In the genomic region with DNA sequence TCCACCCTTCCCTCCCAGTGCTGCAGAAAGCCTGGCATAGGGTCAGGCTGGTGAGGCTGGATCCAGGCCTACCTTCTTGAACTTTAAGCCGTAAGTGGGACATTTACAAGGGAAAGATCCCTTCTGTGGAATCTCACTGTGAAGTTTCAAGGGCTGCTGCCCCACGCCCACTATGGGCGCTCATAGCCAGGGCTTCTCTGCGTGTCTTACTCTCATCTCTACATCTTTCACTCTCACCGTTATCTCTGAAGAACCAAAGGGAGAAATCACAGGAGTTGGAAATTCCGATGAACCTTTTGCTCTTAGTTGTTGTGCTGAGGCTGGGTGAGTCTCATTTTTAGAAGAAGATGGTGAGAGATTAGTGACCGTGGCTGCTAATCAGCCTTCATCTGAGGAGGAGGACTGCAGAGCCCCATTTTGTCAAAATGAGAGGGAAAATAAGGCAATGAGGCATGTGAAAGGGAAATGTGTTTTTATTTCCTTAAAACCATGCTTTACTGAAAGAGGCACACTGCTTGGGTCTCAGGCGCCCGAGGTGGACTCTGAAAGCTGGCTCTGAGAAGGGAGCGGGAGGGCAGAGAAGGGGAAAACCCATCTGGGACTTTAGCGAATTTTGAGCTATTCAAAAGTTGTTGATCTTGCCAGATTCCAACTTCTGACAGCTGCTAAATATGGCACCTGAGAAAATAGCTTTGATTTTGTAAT, we compare ENCODE assay signal across 8 cellular contexts.
DNase-seq lines count a peak whose midpoint lies in the region; ATAC-seq and TF ChIP-seq lines count a peak whose summit lies in the region.

No MANE protein-coding gene starts in this region.

- no peak for ATAC-seq in Right ventricle myocardium inferior
- no peak for ATAC-seq in WTC11

- no peaks in the 10 kb centered on the region for H3K36me3 ChIP-seq in SJCRH30
- H3K36me3 ChIP-seq in mammary epithelial cell (ENCODE audit: insufficient read depth, low read length), result no peaks in the 10 kb centered on the region

- 84% methylated on average over 11 of the region's 11 CpGs for WGBS in mammary epithelial cell (ENCODE audit: low coverage, missing lambda C conversion rate)

- no peak overlapping the region for H3K9ac ChIP-seq in mammary epithelial cell (ENCODE audit: insufficient read depth, low read length)

- H4K20me1 ChIP-seq in mammary epithelial cell (ENCODE audit: insufficient read depth, low read length), result no peaks in the 10 kb centered on the region

- no peaks in the 10 kb centered on the region for H3K9me3 Mint-ChIP-seq in activated naive CD4-positive, alpha-beta T cell treated with anti-CD3 and anti-CD28 coated beads, Interleukin-2, amount 10 ng/mL, durations not matched to agents 7 days and 5 days
- H3K9me3 Mint-ChIP-seq in WTC11, result no peaks in the 10 kb centered on the region

- intact Hi-C loops in mammary epithelial cell (cut with micrococcal nuclease), result loop anchor here (1.0 to 5.0 kb wide), 10 partner anchors 97 to 1237 kb away; no protein-coding TSS in a partner anchor
- intact Hi-C loops in Right ventricle myocardium inferior (cut with DNase I), result loop anchor here (1.0 to 5.0 kb wide), 4 partner anchors 291 to 1237 kb away; a partner anchor contains a TSS

- no peaks in the 10 kb centered on the region for H3K79me2 ChIP-seq in mammary epithelial cell (ENCODE audit: insufficient read depth, low read length)

- no TSS peak for BruUV-seq in mammary epithelial cell (replicated peaks; lab: Mats Ljungman, UMichigan)

- H3K4me3 Mint-ChIP-seq in activated naive CD4-positive, alpha-beta T cell treated with anti-CD3 and anti-CD28 coated beads, Interleukin-2, amount 10 ng/mL, durations not matched to agents 7 days and 5 days, result no peak overlapping the region
- H3K4me3 Mint-ChIP-seq in WTC11, result no peak overlapping the region

- in situ Hi-C loops in mammary epithelial cell (cut with MboI; ENCODE audit: low sequenced_read_pairs in 2 of 2), result loop anchor here (5.0 to 25.0 kb wide), 4 partner anchors 289 to 1059 kb away; no protein-coding TSS in a partner anchor

- POLR2A ChIA-PET in WTC11 (lab: Charles Lee), result interaction anchor here (0.9 kb wide), 1 partner anchor 1239 kb away, joined by 3 read pairs; no protein-coding TSS in a partner anchor

- H3K27me3 Mint-ChIP-seq in activated naive CD4-positive, alpha-beta T cell treated with anti-CD3 and anti-CD28 coated beads, Interleukin-2, amount 10 ng/mL, durations not matched to agents 7 days and 5 days, result peaks cover 13% of the 10 kb centered on the region
- no peaks in the 10 kb centered on the region for H3K27me3 Mint-ChIP-seq in WTC11 (ENCODE audit: low read depth)

- peak overlapping the region; percentile 20 for H2AFZ ChIP-seq in mammary epithelial cell (ENCODE audit: low read depth, low read length)

- peak overlapping the region; percentile 56 for H3K27ac ChIP-seq in SJCRH30
- H3K27ac ChIP-seq in mammary epithelial cell (ENCODE audit: insufficient read depth, low read depth, low read length), result no peak overlapping the region

- peaks cover 44% of the 10 kb centered on the region for H3K4me1 Mint-ChIP-seq in activated naive CD4-positive, alpha-beta T cell treated with anti-CD3 and anti-CD28 coated beads, Interleukin-2, amount 10 ng/mL, durations not matched to agents 7 days and 5 days
- peaks cover 6% of the 10 kb centered on the region for H3K4me1 Mint-ChIP-seq in WTC11

- H3K4me3 ChIP-seq in SJCRH30, result no peak overlapping the region
- no peak overlapping the region for H3K4me3 ChIP-seq in mammary epithelial cell (replicated peaks in 1 of 3; ENCODE audit: insufficient read depth in 1 of 3, low read depth in 2 of 3, low read length in 3 of 3)

- no peak overlapping the region for H3K4me2 ChIP-seq in mammary epithelial cell (ENCODE audit: insufficient read depth, low read depth, low read length)

- H3K27ac Mint-ChIP-seq in activated naive CD4-positive, alpha-beta T cell treated with anti-CD3 and anti-CD28 coated beads, Interleukin-2, amount 10 ng/mL, durations not matched to agents 7 days and 5 days, result no peak overlapping the region
- no peak overlapping the region for H3K27ac Mint-ChIP-seq in WTC11

- H3K36me3 Mint-ChIP-seq in activated naive CD4-positive, alpha-beta T cell treated with anti-CD3 and anti-CD28 coated beads, Interleukin-2, amount 10 ng/mL, durations not matched to agents 7 days and 5 days, result no peaks in the 10 kb centered on the region
- H3K36me3 Mint-ChIP-seq in WTC11, result no peaks in the 10 kb centered on the region

- CTCF ChIA-PET in activated naive CD4-positive, alpha-beta T cell treated with anti-CD3 and anti-CD28 coated beads, Interleukin-2, amount 10 ng/mL, durations not matched to agents 7 days and 5 days (lab: Charles Lee), result interaction anchor here (0.7 to 2.3 kb wide), 32 partner anchors 10 to 1237 kb away, joined by 3 to 33 read pairs (median 4); a partner anchor contains a TSS
- CTCF ChIA-PET in mammary epithelial cell (lab: Charles Lee; ENCODE audit: low non-redundant PET) (interaction anchor here (0.6 to 1.2 kb wide), 10 partner anchors 10 to 1239 kb away, joined by 3 to 17 read pairs (median 6); no protein-coding TSS in a partner anchor), WTC11 (lab: Charles Lee) (interaction anchor here (0.6 to 3.5 kb wide), 55 partner anchors 9 to 1245 kb away, joined by 3 to 36 read pairs (median 5); a partner anchor contains a TSS)

- H3K4me1 ChIP-seq in SJCRH30 (peaks cover 53% of the 10 kb centered on the region), mammary epithelial cell (ENCODE audit: insufficient read depth, low read length) (no peaks in the 10 kb centered on the region)

- TF ChIP-seq CTCF in mammary epithelial cell (conservative IDR thresholded peaks at IDR 0.05 in 1 of 2, IDR thresholded peaks at IDR 0.05 in 1 of 2; ENCODE audit: extremely low read depth in 1 of 2, insufficient read depth in 1 of 2, low read depth in 1 of 2, low read length in 2 of 2) (no peak), WTC11 (IDR thresholded peaks at IDR 0.05) (no peak)

- dilution Hi-C loops in mammary epithelial cell (cut with HindIII; ENCODE audit: low sequenced_read_pairs), result no loop called here

- no peaks in the 10 kb centered on the region for H3K27me3 ChIP-seq in SJCRH30
- no peaks in the 10 kb centered on the region for H3K27me3 ChIP-seq in mammary epithelial cell (ENCODE audit: insufficient read depth, low read length)

- H3K9me3 ChIP-seq in SJCRH30 (replicated peaks) (no peaks in the 10 kb centered on the region), mammary epithelial cell (replicated peaks; ENCODE audit: insufficient read depth, low read length) (no peaks in the 10 kb centered on the region)

- peak; percentile 47 for DNase-seq in activated naive CD4-positive, alpha-beta T cell treated with Interleukin-2 at 50 U/mL for 16 hours
- DNase-seq in activated naive CD4-positive, alpha-beta T cell treated with anti-CD3 and anti-CD28 coated beads, Interleukin-2, amount 10 ng/mL, durations not matched to agents 7 days and 5 days, result no peak
- DNase-seq in SJCRH30 (no peak), mammary epithelial cell (no peak), Right ventricle myocardium inferior (ENCODE audit: missing footprints) (no peak), WTC11 (ENCODE audit: low spot score) (no peak), DMS 273 (lab: John Stamatoyannopoulos, UW; ENCODE audit: unreplicated experiment) (no peak)
- DNase-seq in stimulated activated CD8-positive, alpha-beta memory T cell treated with anti-CD3 and anti-CD28 coated beads, Interleukin-15, amount 100 ng/mL, for 48 hours (ENCODE audit: low read depth in 2 of 2), result peak; percentile 31 to 49

TF ChIP-seq in WTC11, 78 proteins besides CTCF, POLR2A, EP300 and RAD21:
- TF ChIP-seq ZNF671 (CRISPR knock-in tag; IDR thresholded peaks at IDR 0.05), result no peak
- TF ChIP-seq SP1 (CRISPR knock-in tag; conservative IDR thresholded peaks at IDR 0.05), result no peak
- TF ChIP-seq ZNF416 (CRISPR knock-in tag; IDR thresholded peaks at IDR 0.05), result no peak
- no peak for TF ChIP-seq GRHL2 (CRISPR knock-in tag; IDR thresholded peaks at IDR 0.05; ENCODE audit: insufficient replicate concordance, severe bottlenecking)
- TF ChIP-seq NFE2L1 (CRISPR knock-in tag; IDR thresholded peaks at IDR 0.05), result no peak
- TF ChIP-seq CREB1 (CRISPR knock-in tag; IDR thresholded peaks at IDR 0.05), result no peak
- no peak for TF ChIP-seq SOX15 (CRISPR knock-in tag; IDR thresholded peaks at IDR 0.05)
- TF ChIP-seq ZNF423 (CRISPR knock-in tag; IDR thresholded peaks at IDR 0.05), result no peak
- TF ChIP-seq ESRRA (CRISPR knock-in tag; IDR thresholded peaks at IDR 0.05; ENCODE audit: borderline replicate concordance), result no peak
- TF ChIP-seq ATF1 (CRISPR knock-in tag; IDR thresholded peaks at IDR 0.05), result no peak
- TF ChIP-seq, protein P1, sequence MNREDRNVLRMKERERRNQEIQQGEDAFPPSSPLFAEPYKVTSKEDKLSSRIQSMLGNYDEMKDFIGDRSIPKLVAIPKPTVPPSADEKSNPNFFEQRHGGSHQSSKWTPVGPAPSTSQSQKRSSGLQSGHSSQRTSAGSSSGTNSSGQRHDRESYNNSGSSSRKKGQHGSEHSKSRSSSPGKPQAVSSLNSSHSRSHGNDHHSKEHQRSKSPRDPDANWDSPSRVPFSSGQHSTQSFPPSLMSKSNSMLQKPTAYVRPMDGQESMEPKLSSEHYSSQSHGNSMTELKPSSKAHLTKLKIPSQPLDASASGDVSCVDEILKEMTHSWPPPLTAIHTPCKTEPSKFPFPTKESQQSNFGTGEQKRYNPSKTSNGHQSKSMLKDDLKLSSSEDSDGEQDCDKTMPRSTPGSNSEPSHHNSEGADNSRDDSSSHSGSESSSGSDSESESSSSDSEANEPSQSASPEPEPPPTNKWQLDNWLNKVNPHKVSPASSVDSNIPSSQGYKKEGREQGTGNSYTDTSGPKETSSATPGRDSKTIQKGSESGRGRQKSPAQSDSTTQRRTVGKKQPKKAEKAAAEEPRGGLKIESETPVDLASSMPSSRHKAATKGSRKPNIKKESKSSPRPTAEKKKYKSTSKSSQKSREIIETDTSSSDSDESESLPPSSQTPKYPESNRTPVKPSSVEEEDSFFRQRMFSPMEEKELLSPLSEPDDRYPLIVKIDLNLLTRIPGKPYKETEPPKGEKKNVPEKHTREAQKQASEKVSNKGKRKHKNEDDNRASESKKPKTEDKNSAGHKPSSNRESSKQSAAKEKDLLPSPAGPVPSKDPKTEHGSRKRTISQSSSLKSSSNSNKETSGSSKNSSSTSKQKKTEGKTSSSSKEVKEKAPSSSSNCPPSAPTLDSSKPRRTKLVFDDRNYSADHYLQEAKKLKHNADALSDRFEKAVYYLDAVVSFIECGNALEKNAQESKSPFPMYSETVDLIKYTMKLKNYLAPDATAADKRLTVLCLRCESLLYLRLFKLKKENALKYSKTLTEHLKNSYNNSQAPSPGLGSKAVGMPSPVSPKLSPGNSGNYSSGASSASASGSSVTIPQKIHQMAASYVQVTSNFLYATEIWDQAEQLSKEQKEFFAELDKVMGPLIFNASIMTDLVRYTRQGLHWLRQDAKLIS (CRISPR knock-in tag; IDR thresholded peaks at IDR 0.05; ENCODE audit: borderline replicate concordance), result no peak

Comparison
In these comparisons a context has a peak if more than half of its experiments do, and no peak if none do; other contexts are left out.
1. DNase-seq: peak in activated naive CD4-positive, alpha-beta T cell treated with Interleukin-2 at 50 U/mL for 16 hours (single experiment) and stimulated activated CD8-positive, alpha-beta memory T cell treated with anti-CD3 and anti-CD28 coated beads, Interleukin-15, amount 100 ng/mL, for 48 hours (2 of 2); none in activated naive CD4-positive, alpha-beta T cell treated with anti-CD3 and anti-CD28 coated beads, Interleukin-2, amount 10 ng/mL, durations not matched to agents 7 days and 5 days (single experiment), SJCRH30 (0 of 2), mammary epithelial cell (single experiment), Right ventricle myocardium inferior (single experiment), WTC11 (single experiment) and DMS 273 (single experiment).